10 cellular contexts compared by ENCODE assay signal in genomic region chr5:68406344-68406743, GRCh38.
DNase-seq lines count a peak whose midpoint lies in the region; ATAC-seq and TF ChIP-seq lines count a peak whose summit lies in the region.
"Had no signal": no experiment of that assay in that cellular context is flagged by ENCODE, and none has a peak within 500 bp of the region (broad histone marks: within the 10 kb centered on the region; RNA-seq: fewer than 3 reads in every experiment).

No MANE protein-coding gene starts in this region.

- H3K9ac ChIP-seq in mesenchymal stem cell (ENCODE audit: low read length) = no peak overlapping the region

- H3K4me1 ChIP-seq in OCI-LY7 (ENCODE audit: insufficient read depth, low read length, poor library complexity, severe bottlenecking) = peaks cover 5% of the 10 kb centered on the region
- peaks cover 1% of the 10 kb centered on the region for H3K4me1 ChIP-seq in mesenchymal stem cell (ENCODE audit: control insufficient read depth, insufficient read depth, low read depth, low read length)

- intact Hi-C loops in OCI-LY7 (cut with micrococcal nuclease; ENCODE audit: unreplicated experiment) = no loop called here
- intact Hi-C loops in cardiac septum (cut with DNase I) = no loop called here

- H4K20me1 ChIP-seq in OCI-LY7 (ENCODE audit: insufficient read depth, low read length) = no peaks in the 10 kb centered on the region

- no peaks in the 10 kb centered on the region for H3K27me3 ChIP-seq in mesenchymal stem cell (ENCODE audit: control insufficient read depth in 1 of 2, insufficient read depth in 1 of 2, low read length in 2 of 2)
- H3K27me3 ChIP-seq: gastroesophageal sphincter had no signal

- no peak overlapping the region for H2BK120ac ChIP-seq in mesenchymal stem cell (ENCODE audit: low read depth, low read length)

- peak overlapping the region; percentile 69 for H2AFZ ChIP-seq in OCI-LY7 (ENCODE audit: low read length)
- no peak overlapping the region for H2AFZ ChIP-seq in mesenchymal stem cell (ENCODE audit: low read depth, low read length)

- no peaks in the 10 kb centered on the region for H3K79me1 ChIP-seq in mesenchymal stem cell (replicated peaks; ENCODE audit: low read length, poor library complexity, severe bottlenecking)

- H3K9me2 ChIP-seq in OCI-LY7 (ENCODE audit: insufficient read depth, low read length) = no peaks in the 10 kb centered on the region

- H3K27ac ChIP-seq in OCI-LY7 (ENCODE audit: low read depth, low read length, poor library complexity, severe bottlenecking) = no peak overlapping the region
- no peak overlapping the region for H3K27ac ChIP-seq in mesenchymal stem cell (ENCODE audit: low read length, poor library complexity, severe bottlenecking)
- H3K27ac ChIP-seq: gastroesophageal sphincter had no signal

- peak overlapping the region; percentile 87 for H4K8ac ChIP-seq in mesenchymal stem cell (ENCODE audit: low read length)

- CTCF ChIA-PET in OCI-LY7 (lab: Charles Lee; ENCODE audit: unreplicated experiment) = interaction anchor here (0.6 kb wide), 1 partner anchor 190 kb away, joined by 4 read pairs; no protein-coding TSS in a partner anchor

- no peak overlapping the region for H2BK15ac ChIP-seq in mesenchymal stem cell (ENCODE audit: low read depth, poor library complexity, severe bottlenecking)

- POLR2A ChIA-PET in OCI-LY7 (lab: Charles Lee) = no interaction called here

- no TSS peak for BruUV-seq in OCI-LY7 (replicated peaks; lab: Mats Ljungman, UMichigan)

- no peak overlapping the region for H3K4me3 ChIP-seq in OCI-LY7 (ENCODE audit: low read depth, low read length, poor library complexity, severe bottlenecking)
- H3K4me3 ChIP-seq in mesenchymal stem cell (ENCODE audit: insufficient read depth in 1 of 2, low read depth in 1 of 2, low read length in 2 of 2) = no peak overlapping the region
- H3K4me3 ChIP-seq: gastroesophageal sphincter had no signal

- no peak overlapping the region for H3K14ac ChIP-seq in mesenchymal stem cell (ENCODE audit: low read length in 2 of 2)

- H3K36me3 ChIP-seq in OCI-LY7 (ENCODE audit: insufficient read depth, low read length) = no peaks in the 10 kb centered on the region
- no peaks in the 10 kb centered on the region for H3K36me3 ChIP-seq in mesenchymal stem cell (ENCODE audit: control insufficient read depth in 1 of 2, insufficient read depth in 2 of 2, low read depth in 1 of 2, low read length in 2 of 2)
- H3K36me3 ChIP-seq: gastroesophageal sphincter had no signal

- no peak overlapping the region for H3K4ac ChIP-seq in mesenchymal stem cell (ENCODE audit: low read depth in 1 of 2, low read length in 2 of 2)

- H3K4me2 ChIP-seq in OCI-LY7 (ENCODE audit: low read length) = no peak overlapping the region
- no peak overlapping the region for H3K4me2 ChIP-seq in mesenchymal stem cell (ENCODE audit: low read length, poor library complexity, severe bottlenecking)

- H2BK5ac ChIP-seq in mesenchymal stem cell (ENCODE audit: low read depth, low read length, poor library complexity, severe bottlenecking) = no peak overlapping the region

- peak; percentile 27 for ATAC-seq in GM18498 (IDR thresholded peaks at IDR 0.05; ENCODE audit: unreplicated experiment)
- peak; percentile 25 for ATAC-seq in GM21717 (IDR thresholded peaks at IDR 0.05; ENCODE audit: unreplicated experiment)
- no peak for ATAC-seq in HG03457 (IDR thresholded peaks at IDR 0.05; ENCODE audit: unreplicated experiment)
- ATAC-seq: gastroesophageal sphincter had no signal

- no peak overlapping the region for H3K18ac ChIP-seq in mesenchymal stem cell (ENCODE audit: low read depth in 1 of 2, low read length in 2 of 2)

- H3K9me3 ChIP-seq in OCI-LY7 (ENCODE audit: low read length) = no peaks in the 10 kb centered on the region
- H3K9me3 ChIP-seq in mesenchymal stem cell (ENCODE audit: control insufficient read depth, low read length) = peaks cover 2% of the 10 kb centered on the region
- H3K9me3 ChIP-seq: gastroesophageal sphincter had no signal

- H4K91ac ChIP-seq in mesenchymal stem cell (ENCODE audit: low read length) = no peak overlapping the region

- DNase-seq in OCI-LY7 (ENCODE audit: low spot score) = no peak
- no peak for DNase-seq in mesenchymal stem cell
- DNase-seq in amygdala (lab: John Stamatoyannopoulos, UW) = no peak
- no peak for DNase-seq in cardiac septum (ENCODE audit: low spot score)
- DNase-seq in mesenteric fat pad (ENCODE audit: low spot score) = no peak
- DNase-seq: occipital lobe had no signal

- 67% methylated on average over 2 of the region's 2 CpGs for WGBS in mesenchymal stem cell

- no peak overlapping the region for H3K23ac ChIP-seq in mesenchymal stem cell (ENCODE audit: low read length in 2 of 2)

- no peak overlapping the region for H2BK12ac ChIP-seq in mesenchymal stem cell (ENCODE audit: low read length in 2 of 2)

- H2AK5ac ChIP-seq in mesenchymal stem cell (ENCODE audit: low read length, severe bottlenecking) = no peak overlapping the region

- H3K79me2 ChIP-seq in OCI-LY7 (ENCODE audit: insufficient read depth, low read depth, low read length) = no peaks in the 10 kb centered on the region

- no peak for TF ChIP-seq CTCF in OCI-LY7 (conservative IDR thresholded peaks at IDR 0.05; ENCODE audit: low read length)
